8 cellular contexts compared by ENCODE assay signal in the genomic region with DNA sequence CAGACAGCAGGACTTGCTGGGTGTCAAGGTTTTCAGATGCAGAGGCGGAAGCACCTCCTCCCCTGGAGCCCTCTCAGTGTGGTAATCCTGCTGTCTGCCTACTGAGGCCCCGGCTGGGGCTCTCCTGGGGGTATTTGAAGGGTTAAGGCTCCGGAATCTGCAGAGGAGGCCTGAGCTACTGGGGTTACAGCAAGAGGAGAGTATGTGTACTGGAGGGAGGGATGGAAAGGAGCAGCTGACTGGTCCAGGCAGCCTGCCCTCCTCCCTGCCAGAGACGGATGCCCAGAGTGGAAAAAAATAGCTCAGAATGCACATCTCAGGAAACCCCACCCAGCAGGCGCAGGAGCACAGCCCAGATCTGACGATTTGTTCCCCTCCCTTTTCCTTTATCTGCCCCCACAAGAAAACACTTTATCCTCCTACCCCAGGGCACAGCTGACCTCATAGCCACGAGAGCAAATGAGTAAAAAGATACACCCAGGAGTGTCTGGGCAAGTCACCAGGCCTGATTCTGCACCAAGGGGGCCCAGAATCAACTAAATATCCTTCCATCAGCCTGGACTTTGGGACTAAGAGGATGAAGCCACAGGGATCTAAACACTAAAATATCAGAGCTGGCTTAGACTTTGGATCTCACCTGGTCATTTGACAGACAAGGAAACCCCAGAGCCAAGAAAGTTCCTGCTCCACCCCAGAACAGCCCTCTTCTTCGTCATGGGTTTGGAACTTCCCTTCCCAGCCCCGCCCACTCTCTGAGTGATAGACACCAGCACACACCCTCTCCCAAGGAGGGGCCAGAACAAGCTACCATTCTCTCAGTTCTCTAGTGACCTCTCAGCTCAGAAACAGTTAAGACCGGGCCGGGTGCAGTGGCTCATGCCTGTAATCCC. TPM values are rescaled to one million over a fixed set of nuclear protein-coding genes. Genes with fewer than 3 reads are reported as not detected.
DNase-seq lines count a peak whose midpoint lies in the region; ATAC-seq lines count a peak whose summit lies in the region.

No MANE protein-coding gene starts in this region.

- peaks cover 78% of the 10 kb centered on the region for H3K4me1 Mint-ChIP-seq in activated CD8-positive, alpha-beta T cell treated with anti-CD3 and anti-CD28 coated beads, Interleukin-2, amount 10 ng/mL, durations not matched to agents 7 days and 5 days (ENCODE audit: low read depth)

- H3K4ac ChIP-seq in mesendoderm (ENCODE audit: low read depth, low read length), result no peak overlapping the region

- no peak overlapping the region for H2BK15ac ChIP-seq in mesendoderm (replicated peaks; ENCODE audit: low read depth)

- POLR2A ChIA-PET in activated CD8-positive, alpha-beta T cell treated with anti-CD3 and anti-CD28 coated beads, Interleukin-2, amount 10 ng/mL, durations not matched to agents 7 days and 5 days (lab: Charles Lee), result interaction anchor here (0.8 to 3.4 kb wide), 11 partner anchors 9 to 121 kb away, joined by 3 to 23 read pairs (median 4); partner anchors contain the start of genes AAMP, CTDSP1 and PNKD

- DNase-seq in NCI-H510A treated with DMSO at 0.1 percent for 48 hours (lab: John Stamatoyannopoulos, UW) (peak; percentile 27), mesendoderm (peak; percentile 98), NCI-H1417 treated with DMSO at 0.1 percent for 48 hours (lab: John Stamatoyannopoulos, UW) (no peak)
- peak; percentile 90 for DNase-seq in activated CD8-positive, alpha-beta T cell treated with anti-CD3 and anti-CD28 coated beads, Interleukin-2, amount 10 ng/mL, durations not matched to agents 7 days and 5 days
- peak; percentile 81 to 85 (median 83) for DNase-seq in effector memory CD4-positive, alpha-beta T cell
- peak; percentile 70 for DNase-seq in stimulated activated CD8-positive, alpha-beta memory T cell treated with anti-CD3 and anti-CD28 coated beads, Interleukin-12 subunit alpha, Interleukin-12 subunit beta, amount 100 ng/mL, for 4 hours (ENCODE audit: low read depth)

- peaks cover 2% of the 10 kb centered on the region for H3K79me2 ChIP-seq in mesendoderm (ENCODE audit: control insufficient read depth, insufficient read depth, low read length)

- H2AK5ac ChIP-seq in mesendoderm (ENCODE audit: low read length), result no peak overlapping the region

- no peaks in the 10 kb centered on the region for H3K9me3 ChIP-seq in effector memory CD4-positive, alpha-beta T cell (ENCODE audit: control insufficient read depth, low read length)

- peak overlapping the region; percentile 91 for H3K4me3 Mint-ChIP-seq in activated CD8-positive, alpha-beta T cell treated with anti-CD3 and anti-CD28 coated beads, Interleukin-2, amount 10 ng/mL, durations not matched to agents 7 days and 5 days

- no peaks in the 10 kb centered on the region for H3K27me3 Mint-ChIP-seq in activated CD8-positive, alpha-beta T cell treated with anti-CD3 and anti-CD28 coated beads, Interleukin-2, amount 10 ng/mL, durations not matched to agents 7 days and 5 days (ENCODE audit: low read depth)

- CTCF ChIA-PET in activated CD8-positive, alpha-beta T cell treated with anti-CD3 and anti-CD28 coated beads, Interleukin-2, amount 10 ng/mL, durations not matched to agents 7 days and 5 days (lab: Charles Lee), result interaction anchor here (0.9 to 7.0 kb wide), 14 partner anchors 9 to 1008 kb away, joined by 3 to 158 read pairs (median 4); partner anchors contain the start of genes AAMP, CTDSP1 and PNKD

- peaks cover 83% of the 10 kb centered on the region for H3K4me1 ChIP-seq in effector memory CD4-positive, alpha-beta T cell (ENCODE audit: control insufficient read depth, insufficient read depth, low read length, poor library complexity, severe bottlenecking)
- H3K4me1 ChIP-seq in mesendoderm (ENCODE audit: control insufficient read depth, low read depth, low read length), result peaks cover 13% of the 10 kb centered on the region

- peak overlapping the region; percentile 75 for H3K56ac ChIP-seq in mesendoderm (ENCODE audit: low read length)

- H3K36me3 ChIP-seq in effector memory CD4-positive, alpha-beta T cell (ENCODE audit: control insufficient read depth, insufficient read depth, low read length), result peaks cover 11% of the 10 kb centered on the region
- H3K36me3 ChIP-seq in mesendoderm (ENCODE audit: control insufficient read depth, insufficient read depth, low read length), result no peaks in the 10 kb centered on the region

- H3K79me1 ChIP-seq in mesendoderm (ENCODE audit: low read length), result peaks cover 7% of the 10 kb centered on the region

- no peak overlapping the region for H3K23ac ChIP-seq in mesendoderm (ENCODE audit: low read length)

- no peak overlapping the region for H3K18ac ChIP-seq in mesendoderm (ENCODE audit: low read length)

- H3K9me3 Mint-ChIP-seq in activated CD8-positive, alpha-beta T cell treated with anti-CD3 and anti-CD28 coated beads, Interleukin-2, amount 10 ng/mL, durations not matched to agents 7 days and 5 days (ENCODE audit: insufficient read depth), result no peaks in the 10 kb centered on the region

- H3K4me3 ChIP-seq in effector memory CD4-positive, alpha-beta T cell (ENCODE audit: insufficient read depth, low read depth, low read length, poor library complexity, severe bottlenecking), result peak overlapping the region; percentile 45
- no peak overlapping the region for H3K4me3 ChIP-seq in mesendoderm (ENCODE audit: low read length)

- no CpG with 5 or more reads among the region's 11 CpGs for WGBS in mesendoderm (ENCODE audit: extremely low coverage, insufficient coverage, low lambda C conversion rate)

- H3K27me3 ChIP-seq in effector memory CD4-positive, alpha-beta T cell (replicated peaks; ENCODE audit: control insufficient read depth, insufficient read depth, low read length, poor library complexity, severe bottlenecking), result no peaks in the 10 kb centered on the region
- no peaks in the 10 kb centered on the region for H3K27me3 ChIP-seq in mesendoderm (ENCODE audit: insufficient read depth, low read length, poor library complexity)

- H2BK5ac ChIP-seq in mesendoderm (ENCODE audit: low read length), result no peak overlapping the region

- peak; percentile 72 for ATAC-seq in GM18502 (IDR thresholded peaks at IDR 0.05; ENCODE audit: poor library complexity, unreplicated experiment)
- peak; percentile 66 for ATAC-seq in HG02852 (IDR thresholded peaks at IDR 0.05; ENCODE audit: unreplicated experiment)
- peak; percentile 77 for ATAC-seq in activated CD8-positive, alpha-beta T cell treated with anti-CD3 and anti-CD28 coated beads, Interleukin-2, amount 10 ng/mL, durations not matched to agents 7 days and 5 days

- H3K4me2 ChIP-seq in mesendoderm (ENCODE audit: low read length), result no peak overlapping the region

- H2BK120ac ChIP-seq in mesendoderm (ENCODE audit: low read depth, low read length), result no peak overlapping the region

- H3K9ac ChIP-seq in mesendoderm (ENCODE audit: low read length), result peak overlapping the region; percentile 44

- H3K36me3 Mint-ChIP-seq in activated CD8-positive, alpha-beta T cell treated with anti-CD3 and anti-CD28 coated beads, Interleukin-2, amount 10 ng/mL, durations not matched to agents 7 days and 5 days (ENCODE audit: low read depth), result peaks cover 16% of the 10 kb centered on the region

- H3K27ac ChIP-seq in effector memory CD4-positive, alpha-beta T cell (ENCODE audit: insufficient read depth, low read length, poor library complexity, severe bottlenecking), result peak overlapping the region; percentile 99
- H3K27ac ChIP-seq in mesendoderm (ENCODE audit: low read depth, low read length), result no peak overlapping the region

- H4K8ac ChIP-seq in mesendoderm (ENCODE audit: low read depth, low read length), result no peak overlapping the region

- no peak overlapping the region for H4K5ac ChIP-seq in mesendoderm (ENCODE audit: low read length)

- H3K27ac Mint-ChIP-seq in activated CD8-positive, alpha-beta T cell treated with anti-CD3 and anti-CD28 coated beads, Interleukin-2, amount 10 ng/mL, durations not matched to agents 7 days and 5 days, result peak overlapping the region; percentile 98

RNA-seq across cellular contexts. Expression of gene TMBIM1, which starts 5.5 kb away (rescaled TPM):
- 10 to 100 TPM; 52.9 to 58.9 TPM for total RNA-seq in activated CD8-positive, alpha-beta T cell treated with anti-CD3 and anti-CD28 coated beads, Interleukin-2, amount 10 ng/mL, durations not matched to agents 7 days and 5 days
- polyA plus RNA-seq in mesendoderm (2013, experiment 1 of 2), result 20.7 TPM
- polyA plus RNA-seq in mesendoderm (2013, experiment 2 of 2), result 17.9 TPM

RNA-seq across cellular contexts. Expression of gene PNKD, which starts 16.5 kb away (rescaled TPM):
- total RNA-seq in activated CD8-positive, alpha-beta T cell treated with anti-CD3 and anti-CD28 coated beads, Interleukin-2, amount 10 ng/mL, durations not matched to agents 7 days and 5 days, result 10 to 100 TPM; 36.7 to 37.6 TPM
- polyA plus RNA-seq in mesendoderm (2013, experiment 1 of 2), result 36.7 TPM
- 36.3 TPM for polyA plus RNA-seq in mesendoderm (2013, experiment 2 of 2)

RNA-seq across cellular contexts. Expression of gene AAMP, which starts 16.9 kb away (rescaled TPM):
- 10 to 100 TPM; 52.6 to 56.2 TPM for total RNA-seq in activated CD8-positive, alpha-beta T cell treated with anti-CD3 and anti-CD28 coated beads, Interleukin-2, amount 10 ng/mL, durations not matched to agents 7 days and 5 days
- polyA plus RNA-seq in mesendoderm (2013, experiment 1 of 2), result 63.9 TPM
- 62.4 TPM for polyA plus RNA-seq in mesendoderm (2013, experiment 2 of 2)

RNA-seq across cellular contexts. Expression of gene GPBAR1, which starts 26.0 kb away (rescaled TPM):
- under 1 TPM; 0.97 TPM for total RNA-seq in activated CD8-positive, alpha-beta T cell treated with anti-CD3 and anti-CD28 coated beads, Interleukin-2, amount 10 ng/mL, durations not matched to agents 7 days and 5 days
- 0.10 TPM for polyA plus RNA-seq in mesendoderm (2013, experiment 1 of 2)
- 0.13 TPM for polyA plus RNA-seq in mesendoderm (2013, experiment 2 of 2)
